16 cellular contexts compared by ENCODE assay signal in genomic region chr22:40660725-40661124, GRCh38. TPM values are rescaled to one million over a fixed set of nuclear protein-coding genes. Genes with fewer than 3 reads are reported as not detected.
"Had no signal": no experiment of that assay in that cellular context is flagged by ENCODE, and none has a peak within 500 bp of the region (broad histone marks: within the 10 kb centered on the region; RNA-seq: fewer than 3 reads in every experiment).

No MANE protein-coding gene starts in this region.

- H3K27me3 ChIP-seq: cardiac muscle cell, gastrocnemius medialis, heart right ventricle, ovary had no signal

- H3K36me3 Mint-ChIP-seq: activated naive CD4-positive, alpha-beta T cell treated with anti-CD3 and anti-CD28 coated beads, Interleukin-2, amount 10 ng/mL, durations not matched to agents 7 days and 5 days had no signal

- H3K36me3 ChIP-seq: cardiac muscle cell, gastrocnemius medialis, heart right ventricle, lower lobe of right lung, ovary, thoracic aorta had no signal

- H3K27ac ChIP-seq: cardiac muscle cell, gastrocnemius medialis, heart right ventricle, lower lobe of right lung, ovary, thoracic aorta had no signal

- H3K27me3 Mint-ChIP-seq: activated CD4-positive, alpha-beta memory T cell treated with anti-CD3 and anti-CD28 coated beads, Interleukin-2, amount 10 ng/mL, durations not matched to agents 7 days and 5 days; activated T-cell treated with anti-CD3 and anti-CD28 coated beads, Interleukin-2, amount 50 U/mL, for 24 hours had no signal

- H3K27ac Mint-ChIP-seq: activated CD4-positive, alpha-beta memory T cell treated with anti-CD3 and anti-CD28 coated beads, Interleukin-2, amount 10 ng/mL, durations not matched to agents 7 days and 5 days; activated naive CD4-positive, alpha-beta T cell treated with anti-CD3 and anti-CD28 coated beads, Interleukin-2, amount 10 ng/mL, durations not matched to agents 7 days and 5 days; activated T-cell treated with anti-CD3 and anti-CD28 coated beads, Interleukin-2, amount 50 U/mL, for 24 hours had no signal

- H3K4me1 Mint-ChIP-seq: activated CD4-positive, alpha-beta memory T cell treated with anti-CD3 and anti-CD28 coated beads, Interleukin-2, amount 10 ng/mL, durations not matched to agents 7 days and 5 days; activated naive CD4-positive, alpha-beta T cell treated with anti-CD3 and anti-CD28 coated beads, Interleukin-2, amount 10 ng/mL, durations not matched to agents 7 days and 5 days had no signal

- ATAC-seq: gastrocnemius medialis, heart right ventricle, left cardiac atrium, lower lobe of right lung had no signal

- H3K9me3 Mint-ChIP-seq: activated CD4-positive, alpha-beta memory T cell treated with anti-CD3 and anti-CD28 coated beads, Interleukin-2, amount 10 ng/mL, durations not matched to agents 7 days and 5 days; activated naive CD4-positive, alpha-beta T cell treated with anti-CD3 and anti-CD28 coated beads, Interleukin-2, amount 10 ng/mL, durations not matched to agents 7 days and 5 days; activated T-cell treated with anti-CD3 and anti-CD28 coated beads, Interleukin-2, amount 50 U/mL, for 24 hours had no signal

- H3K9me3 ChIP-seq: gastrocnemius medialis, heart right ventricle, lower lobe of right lung, ovary, thoracic aorta had no signal

- H3K4me3 Mint-ChIP-seq: activated CD4-positive, alpha-beta memory T cell treated with anti-CD3 and anti-CD28 coated beads, Interleukin-2, amount 10 ng/mL, durations not matched to agents 7 days and 5 days; activated naive CD4-positive, alpha-beta T cell treated with anti-CD3 and anti-CD28 coated beads, Interleukin-2, amount 10 ng/mL, durations not matched to agents 7 days and 5 days; activated T-cell treated with anti-CD3 and anti-CD28 coated beads, Interleukin-2, amount 50 U/mL, for 24 hours had no signal

- H3K4me3 ChIP-seq: cardiac muscle cell, gastrocnemius medialis, heart right ventricle, lower lobe of right lung, ovary, thoracic aorta had no signal

- DNase-seq: activated CD4-positive, alpha-beta memory T cell treated with anti-CD3 and anti-CD28 coated beads, Interleukin-2, amount 10 ng/mL, durations not matched to agents 7 days and 5 days; activated CD4-positive, alpha-beta T cell treated with anti-CD3 and anti-CD28 coated beads for 4 hours; activated naive CD4-positive, alpha-beta T cell treated with anti-CD3 and anti-CD28 coated beads, Interleukin-2, amount 10 ng/mL, durations not matched to agents 7 days and 5 days; activated T-cell treated with anti-CD3 and anti-CD28 coated beads, Interleukin-2, amount 50 U/mL, for 24 hours; erythroblast; gastrocnemius medialis; heart right ventricle; left cardiac atrium; lower lobe of right lung; midbrain; ovary; stimulated activated CD4-positive, alpha-beta T cell treated with anti-CD3 and anti-CD28 coated beads, Interleukin-12 subunit alpha, Interleukin-12 subunit beta, amount 100 ng/mL, for 4 hours; stimulated activated CD4-positive, alpha-beta T cell treated with anti-CD3 and anti-CD28 coated beads, Interleukin-2, amount 100 ng/mL, for 24 hours had no signal

RNA-seq across cellular contexts. Expression of gene MCHR1, which starts 18.6 kb away (rescaled TPM):
- total RNA-seq: activated CD4-positive, alpha-beta memory T cell treated with anti-CD3 and anti-CD28 coated beads, Interleukin-2, amount 10 ng/mL, durations not matched to agents 7 days and 5 days; lower lobe of right lung; ureter had no signal
